ENCODE assay signal across 8 cellular contexts in genomic region chr17:43906951-43907424, GRCh38. TPM values are rescaled to one million over a fixed set of nuclear protein-coding genes. Genes with fewer than 3 reads are reported as not detected.
DNase-seq lines count a peak whose midpoint lies in the region; ATAC-seq and TF ChIP-seq lines count a peak whose summit lies in the region.

No MANE protein-coding gene starts in this region.

- DNase-seq in adrenal gland (no peak), smooth muscle cell (lab: John Stamatoyannopoulos, UW; ENCODE audit: unreplicated experiment) (peak; percentile 54), NCI-H146 (lab: John Stamatoyannopoulos, UW) (no peak), COLO829 (ENCODE audit: low spot score) (no peak), GM20000 (ENCODE audit: low spot score) (no peak)

- WGBS in adrenal gland, 4 donors: 2% methylated on average over 18 to 29 of the region's 29 CpGs; no CpG with 5 or more reads in 1 of the 4 donors
- 2% methylated on average over 24 of the region's 29 CpGs for WGBS in smooth muscle cell (ENCODE audit: low lambda C conversion rate)

- no peaks in the 10 kb centered on the region for H3F3A ChIP-seq in smooth muscle cell (ENCODE audit: low read depth)

- peak overlapping the region; percentile 75 for H3K4me3 ChIP-seq in HUES6 (ENCODE audit: low read depth, low read length)
- H3K4me3 ChIP-seq in adrenal gland: peak overlapping the region in 2 of 4 donors; percentile 13 to 63
- peak overlapping the region; percentile 53 for H3K4me3 ChIP-seq in iPS-11a (ENCODE audit: low read depth, low read length)
- peak overlapping the region; percentile 94 for H3K4me3 ChIP-seq in smooth muscle cell

- no peak for ATAC-seq in HG03354 (IDR thresholded peaks at IDR 0.05; ENCODE audit: poor library complexity, severe bottlenecking, unreplicated experiment)

- TF ChIP-seq POLR2A in adrenal gland (IDR thresholded peaks at IDR 0.05): no peak

- H3K27ac ChIP-seq in HUES6 (ENCODE audit: low read depth, low read length): no peak overlapping the region
- peak overlapping the region in 3 of 5 donors; percentile 30 to 83 (median 55) for H3K27ac ChIP-seq in adrenal gland
- H3K27ac ChIP-seq in smooth muscle cell (ENCODE audit: low read depth): peak overlapping the region; percentile 78

- H3K27me3 ChIP-seq in HUES6 (ENCODE audit: control insufficient read depth, insufficient read depth, low read length) (peaks cover 53% of the 10 kb centered on the region), adrenal gland (peaks cover 30% of the 10 kb centered on the region), smooth muscle cell (ENCODE audit: low read depth) (peaks cover 7% of the 10 kb centered on the region)

- intact Hi-C loops in adrenal gland (cut with DNase I): no loop called here

- H3K9me3 ChIP-seq in HUES6 (ENCODE audit: control insufficient read depth, insufficient read depth, low read depth, low read length) (no peaks in the 10 kb centered on the region), adrenal gland (replicated peaks in 1 of 3) (no peaks in the 10 kb centered on the region), smooth muscle cell (replicated peaks; ENCODE audit: low read depth) (no peaks in the 10 kb centered on the region)

- H3K79me2 ChIP-seq in smooth muscle cell (ENCODE audit: low read depth): no peaks in the 10 kb centered on the region

- no peak for TF ChIP-seq CTCF in adrenal gland (IDR thresholded peaks at IDR 0.05)
- TF ChIP-seq CTCF in smooth muscle cell (IDR thresholded peaks at IDR 0.05; ENCODE audit: borderline replicate concordance, insufficient read depth, poor library complexity, severe bottlenecking): no peak
- TF ChIP-seq CTCF in GM20000 (IDR thresholded peaks at IDR 0.05; ENCODE audit: extremely low read depth, missing control alignments): no peak

- peak overlapping the region; percentile 98 for H2AFZ ChIP-seq in smooth muscle cell (ENCODE audit: low read depth)

- H3K36me3 ChIP-seq in HUES6 (ENCODE audit: control insufficient read depth, insufficient read depth, low read length) (no peaks in the 10 kb centered on the region), adrenal gland (replicated peaks in 1 of 2) (no peaks in the 10 kb centered on the region), smooth muscle cell (ENCODE audit: low read depth) (no peaks in the 10 kb centered on the region)

- H3K9ac ChIP-seq in HUES6 (ENCODE audit: low read length) (no peak overlapping the region), smooth muscle cell (ENCODE audit: low read depth) (peak overlapping the region; percentile 92)

- peaks cover 18% of the 10 kb centered on the region for H3K4me1 ChIP-seq in HUES6 (ENCODE audit: control insufficient read depth, insufficient read depth, low read length)
- H3K4me1 ChIP-seq in adrenal gland (replicated peaks in 1 of 2): peaks cover 8 to 16% of the 10 kb centered on the region in 2 donors
- peaks cover 32% of the 10 kb centered on the region for H3K4me1 ChIP-seq in smooth muscle cell (ENCODE audit: low read depth)

- H3K4me2 ChIP-seq in smooth muscle cell: peak overlapping the region; percentile 99

- peaks cover 13% of the 10 kb centered on the region for H4K20me1 ChIP-seq in smooth muscle cell (ENCODE audit: low read depth)

RNA-seq across cellular contexts. Expression of gene MPP2, which starts 0.3 kb away (rescaled TPM):
- 10 to 100 TPM in 1 of 8 donors, 1 to 10 TPM in 6, under 1 TPM in 1; 0.29 to 16.0 (median 2.4) TPM for total RNA-seq in adrenal gland
- 1 to 10 TPM; 1.2 to 4.1 (median 3.0) TPM for polyA plus RNA-seq in adrenal gland
- 19.4 and 24.4 TPM in 2 replicates for total RNA-seq in smooth muscle cell
- polyA plus RNA-seq in smooth muscle cell: 11.5 and 15.4 TPM in 2 replicates

RNA-seq across cellular contexts. Expression of gene PPY, which starts 35.3 kb away (rescaled TPM):
- not detected for total RNA-seq in adrenal gland
- not detected for polyA plus RNA-seq in adrenal gland
- total RNA-seq in smooth muscle cell: not detected in 2 replicates
- polyA plus RNA-seq in smooth muscle cell: not detected in 2 replicates

RNA-seq across cellular contexts. Expression of gene PYY, which starts 46.8 kb away (rescaled TPM):
- under 1 TPM in 1 of 8 donors, not detected in 7; 0.43 TPM for total RNA-seq in adrenal gland
- polyA plus RNA-seq in adrenal gland: not detected
- not detected in 2 replicates for total RNA-seq in smooth muscle cell
- 0.33 TPM in 1 of 2 replicates, not detected in the other for polyA plus RNA-seq in smooth muscle cell
